ENCODE assay signal across 21 cellular contexts in the genomic region with DNA sequence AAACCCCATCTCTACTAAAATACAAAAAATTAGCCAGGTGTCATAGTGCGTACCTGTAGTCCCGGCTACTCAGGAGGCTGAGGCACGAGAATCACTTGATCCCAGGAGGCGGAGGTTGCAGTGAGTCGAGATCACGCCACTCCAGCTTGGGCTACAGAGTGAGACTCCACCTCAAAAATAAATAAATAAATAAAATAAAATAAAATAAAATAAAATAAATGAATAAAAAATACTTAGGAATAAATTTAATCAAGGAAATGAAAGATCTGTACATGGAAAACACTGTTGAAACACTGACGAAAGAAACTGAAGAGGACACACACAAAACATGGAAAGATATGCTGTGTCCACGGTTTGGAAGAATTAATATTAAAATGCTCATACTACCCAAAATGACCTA. TPM values are rescaled to one million over a fixed set of nuclear protein-coding genes. Genes with fewer than 3 reads are reported as not detected.
DNase-seq lines count a peak whose midpoint lies in the region; ATAC-seq, FAIRE-seq and TF ChIP-seq lines count a peak whose summit lies in the region.
"Had no signal": no experiment of that assay in that cellular context is flagged by ENCODE, and none has a peak within 500 bp of the region (broad histone marks: within the 10 kb centered on the region; RNA-seq: fewer than 3 reads in every experiment).

No MANE protein-coding gene starts in this region.

- FAIRE-seq in TTC549 (lab: Jason Lieb, UNC), result peak; percentile 20
- FAIRE-seq: A204.1, D721Med, G401.6, GM12891, H54, HepG2 had no signal

- no peak for TF ChIP-seq CTCF in neutrophil (IDR thresholded peaks at IDR 0.05)

- H3K27ac ChIP-seq in neutrophil, result peak overlapping the region; percentile 100

- no peaks in the 10 kb centered on the region for H3K27me3 ChIP-seq in neutrophil
- H3K27me3 ChIP-seq: BE2C had no signal

- peaks cover 82 to 83% of the 10 kb centered on the region in 2 experiments for H3K4me1 ChIP-seq in neutrophil (ENCODE audit: control insufficient read depth in 1 of 2, insufficient read depth in 1 of 2, low read depth in 1 of 2, low read length in 1 of 2)
- H3K4me1 ChIP-seq: BE2C, Caco-2 had no signal

- peaks cover 32% of the 10 kb centered on the region for H3K36me3 Mint-ChIP-seq in activated T-helper 17 cell treated with anti-CD3 and anti-CD28 coated beads, Interleukin-2, amount 50 U/mL, for 72 hours (ENCODE audit: low read depth)

- peak overlapping the region; percentile 62 to 72 for H3K4me3 ChIP-seq in neutrophil (ENCODE audit: low read depth in 1 of 2, low read length in 1 of 2)
- H3K4me3 ChIP-seq: GM23338 had no signal

- peaks cover 6% of the 10 kb centered on the region for H3K9me3 Mint-ChIP-seq in activated T-helper 17 cell treated with anti-CD3 and anti-CD28 coated beads, Interleukin-2, amount 50 U/mL, for 72 hours
- H3K9me3 Mint-ChIP-seq: CD4-positive, alpha-beta T cell had no signal

- H3K9me3 ChIP-seq in neutrophil, result no peaks in the 10 kb centered on the region
- H3K9me3 ChIP-seq: BE2C had no signal

- DNase-seq in retina (no peak), ecto neural progenitor cell (ENCODE audit: low spot score) (no peak), NCI-H2081 (lab: John Stamatoyannopoulos, UW) (no peak)
- DNase-seq: ACHN; BE2C; C1 segment of cervical spinal cord; CD4-positive, alpha-beta T cell; HCEC 1CT had no signal

- H3K4me1 Mint-ChIP-seq in activated T-helper 17 cell treated with anti-CD3 and anti-CD28 coated beads, Interleukin-2, amount 50 U/mL, for 72 hours, result peaks cover 6% of the 10 kb centered on the region
- H3K4me1 Mint-ChIP-seq: GM23338 had no signal

- H3K36me3 ChIP-seq in neutrophil, result peaks cover 36% of the 10 kb centered on the region
- H3K36me3 ChIP-seq: BE2C had no signal

- H3K27ac Mint-ChIP-seq in activated T-helper 17 cell treated with anti-CD3 and anti-CD28 coated beads, Interleukin-2, amount 50 U/mL, for 72 hours, result peak overlapping the region; percentile 2
- H3K27ac Mint-ChIP-seq: CD4-positive, alpha-beta T cell; GM23338; IgD-negative memory B cell had no signal

- no peak for ATAC-seq in activated T-helper 17 cell treated with anti-CD3 and anti-CD28 coated beads, Interleukin-2, amount 50 U/mL, for 72 hours (replicated peaks)
- no peak for ATAC-seq in HG02678 (IDR thresholded peaks at IDR 0.05; ENCODE audit: unreplicated experiment)
- ATAC-seq: GM23338, HepG2 had no signal

- no peaks in the 10 kb centered on the region for H3K27me3 Mint-ChIP-seq in activated T-helper 17 cell treated with anti-CD3 and anti-CD28 coated beads, Interleukin-2, amount 50 U/mL, for 72 hours
- H3K27me3 Mint-ChIP-seq: CD4-positive, alpha-beta T cell; IgD-negative memory B cell had no signal

- no peak overlapping the region for H3K4me3 Mint-ChIP-seq in activated T-helper 17 cell treated with anti-CD3 and anti-CD28 coated beads, Interleukin-2, amount 50 U/mL, for 72 hours
- H3K4me3 Mint-ChIP-seq: CD4-positive, alpha-beta T cell; GM23338; IgD-negative memory B cell had no signal

RNA-seq across cellular contexts. Expression of gene ASPRV1, which starts 56.5 kb away (rescaled TPM):
- 1 to 10 TPM in 1 of 2 donors, under 1 TPM in 1; 0.73 to 3.4 TPM for total RNA-seq in activated T-helper 17 cell treated with anti-CD3 and anti-CD28 coated beads, Interleukin-2, amount 50 U/mL, for 72 hours
